In genomic region chr2:162153608-162154224, GRCh38 we compare ENCODE assay signal across 8 cellular contexts. TPM values are rescaled to one million over a fixed set of nuclear protein-coding genes. Genes with fewer than 3 reads are reported as not detected.
DNase-seq lines count a peak whose midpoint lies in the region; ATAC-seq, FAIRE-seq and TF ChIP-seq lines count a peak whose summit lies in the region.

No MANE protein-coding gene starts in this region.

- no peaks in the 10 kb centered on the region for H3K4me1 ChIP-seq in CD4-positive, CD25-positive, alpha-beta regulatory T cell (ENCODE audit: control insufficient read depth, insufficient read depth, low read length, poor library complexity, severe bottlenecking)

- DNase-seq in CD4-positive, CD25-positive, alpha-beta regulatory T cell = peak; percentile 31 to 76 (median 58)
- DNase-seq in GM19238 (ENCODE audit: insufficient read length, low spot score) = peak; percentile 3
- peak; percentile 43 for DNase-seq in NCI-H345 treated with DMSO at 0.1 percent for 48 hours (lab: John Stamatoyannopoulos, UW; ENCODE audit: unreplicated experiment)
- DNase-seq in activated CD4-positive, alpha-beta T cell treated with anti-CD3 and anti-CD28 coated beads for 24 hours (ENCODE audit: low read depth in 2 of 2) = peak; percentile 31 to 44
- peak; percentile 23 for DNase-seq in effector CD8-positive, alpha-beta T cell (lab: John Stamatoyannopoulos, UW)
- peak; percentile 70 for DNase-seq in nephron progenitor cell
- DNase-seq in urothelium cell line (ENCODE audit: low spot score) = peak; percentile 50

- no peak overlapping the region for H3K27ac ChIP-seq in CD4-positive, CD25-positive, alpha-beta regulatory T cell (ENCODE audit: insufficient read depth, low read length, poor library complexity, severe bottlenecking)

- peaks cover 24% of the 10 kb centered on the region for H3K27me3 Mint-ChIP-seq in CD4-positive, CD25-positive, alpha-beta regulatory T cell
- H3K27me3 Mint-ChIP-seq in nephron progenitor cell (ENCODE audit: low read depth, poor library complexity) = peaks cover 8% of the 10 kb centered on the region

- H3K9me3 ChIP-seq in CD4-positive, CD25-positive, alpha-beta regulatory T cell (ENCODE audit: control insufficient read depth in 2 of 2, low read length in 2 of 2) = no peaks in the 10 kb centered on the region

- TF ChIP-seq CTCF in nephron progenitor cell (IDR thresholded peaks at IDR 0.05) = peak; percentile 79

- H3K27me3 ChIP-seq in CD4-positive, CD25-positive, alpha-beta regulatory T cell (ENCODE audit: control insufficient read depth, insufficient read depth, low read length) = peaks cover 13% of the 10 kb centered on the region

- H3K4me1 Mint-ChIP-seq in CD4-positive, CD25-positive, alpha-beta regulatory T cell = peaks cover 0 to 5% (median 2%) of the 10 kb centered on the region in 4 donors
- H3K4me1 Mint-ChIP-seq in nephron progenitor cell = no peaks in the 10 kb centered on the region

- H3K36me3 Mint-ChIP-seq in CD4-positive, CD25-positive, alpha-beta regulatory T cell = no peaks in the 10 kb centered on the region
- no peaks in the 10 kb centered on the region for H3K36me3 Mint-ChIP-seq in nephron progenitor cell (ENCODE audit: low read depth)

- H3K9me3 Mint-ChIP-seq in CD4-positive, CD25-positive, alpha-beta regulatory T cell = peaks cover 0 to 3% (median 0%) of the 10 kb centered on the region in 7 donors
- H3K9me3 Mint-ChIP-seq in nephron progenitor cell = no peaks in the 10 kb centered on the region

- FAIRE-seq in urothelium cell line (lab: Jason Lieb, UNC) = no peak

- peak overlapping the region in 1 of 4 donors; percentile 48 for H3K4me3 Mint-ChIP-seq in CD4-positive, CD25-positive, alpha-beta regulatory T cell
- no peak overlapping the region for H3K4me3 Mint-ChIP-seq in nephron progenitor cell

- no peak overlapping the region for H3K27ac Mint-ChIP-seq in CD4-positive, CD25-positive, alpha-beta regulatory T cell
- H3K27ac Mint-ChIP-seq in nephron progenitor cell = no peak overlapping the region

- ATAC-seq in CD4-positive, CD25-positive, alpha-beta regulatory T cell (ENCODE audit: low read depth in 2 of 2) = peak; percentile 90 to 93
- peak; percentile 97 for ATAC-seq in HG03175 (IDR thresholded peaks at IDR 0.05; ENCODE audit: unreplicated experiment)

- no peaks in the 10 kb centered on the region for H3K36me3 ChIP-seq in CD4-positive, CD25-positive, alpha-beta regulatory T cell (ENCODE audit: control insufficient read depth, insufficient read depth, low read length)

- peak overlapping the region; percentile 46 for H3K4me3 ChIP-seq in CD4-positive, CD25-positive, alpha-beta regulatory T cell (ENCODE audit: low read depth, low read length)

RNA-seq across cellular contexts. Expression of gene GCG, which starts 1.7 kb away (rescaled TPM):
- not detected for total RNA-seq in CD4-positive, CD25-positive, alpha-beta regulatory T cell
- not detected for polyA plus RNA-seq in CD4-positive, CD25-positive, alpha-beta regulatory T cell

Comparison
In these comparisons a context has a peak if more than half of its experiments do, and no peak if none do; other contexts are left out.
1. DNase-seq: peak in every context shown above with its lines; median percentile 70 in nephron progenitor cell; 58 in CD4-positive, CD25-positive, alpha-beta regulatory T cell; 50 in urothelium cell line; 43 in NCI-H345 treated with DMSO at 0.1 percent for 48 hours; 38 in activated CD4-positive, alpha-beta T cell treated with anti-CD3 and anti-CD28 coated beads for 24 hours; 23 in effector CD8-positive, alpha-beta T cell; 3 in GM19238.